ENCODE assay signal across 1 cellular context in the genomic region with DNA sequence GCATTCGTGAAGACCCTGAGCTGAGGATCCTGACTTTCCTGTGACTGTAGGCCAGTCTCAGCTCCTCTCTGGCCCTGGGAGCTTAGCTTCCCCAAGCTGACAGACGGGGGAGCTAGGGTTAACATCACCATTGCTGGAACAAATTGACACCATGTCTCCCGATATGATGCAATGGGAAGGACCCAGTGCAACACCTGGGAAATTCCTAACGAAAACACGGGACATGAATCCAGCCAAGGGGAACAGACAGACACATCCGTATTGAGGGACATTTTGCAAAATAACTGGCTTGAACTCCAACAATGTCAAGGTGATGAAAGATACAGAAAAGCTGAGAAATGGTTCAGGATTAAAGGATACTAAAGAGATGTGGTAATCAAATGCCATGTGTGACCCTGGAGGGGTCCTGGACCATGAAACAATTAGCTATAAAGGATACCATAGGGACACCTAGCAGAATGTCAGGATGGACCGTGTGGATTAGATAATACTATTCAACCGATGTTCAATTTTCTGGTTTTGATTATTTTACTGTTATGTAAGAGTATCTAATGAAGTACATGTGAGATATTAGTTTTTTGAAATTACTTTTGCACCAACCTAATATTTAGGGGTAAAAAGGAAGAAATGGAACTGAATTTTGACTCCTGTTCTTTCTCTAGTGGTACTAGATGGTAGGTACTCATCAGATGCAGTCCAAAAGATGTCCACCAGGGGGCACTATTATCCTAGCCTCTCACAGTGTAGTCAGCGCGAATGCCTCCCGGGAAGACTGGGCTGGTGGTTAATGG.
TF ChIP-seq lines count a peak whose summit lies in the region.

No MANE protein-coding gene starts in this region.

TF ChIP-seq in HepG2, 621 proteins besides CTCF, POLR2A, EP300 and RAD21 (continued from another document):
- TF ChIP-seq, protein P1, sequence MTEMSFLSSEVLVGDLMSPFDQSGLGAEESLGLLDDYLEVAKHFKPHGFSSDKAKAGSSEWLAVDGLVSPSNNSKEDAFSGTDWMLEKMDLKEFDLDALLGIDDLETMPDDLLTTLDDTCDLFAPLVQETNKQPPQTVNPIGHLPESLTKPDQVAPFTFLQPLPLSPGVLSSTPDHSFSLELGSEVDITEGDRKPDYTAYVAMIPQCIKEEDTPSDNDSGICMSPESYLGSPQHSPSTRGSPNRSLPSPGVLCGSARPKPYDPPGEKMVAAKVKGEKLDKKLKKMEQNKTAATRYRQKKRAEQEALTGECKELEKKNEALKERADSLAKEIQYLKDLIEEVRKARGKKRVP (CRISPR knock-in tag; IDR thresholded peaks at IDR 0.05): peak in 1 of 2 experiments; percentile 97; a peak in 2 of 4 replicates
- no peak for TF ChIP-seq KAT7 (CRISPR knock-in tag; IDR thresholded peaks at IDR 0.05; ENCODE audit: borderline replicate concordance)
- peak; percentile 26 for TF ChIP-seq XRCC5 (optimal IDR thresholded peaks at IDR 0.05; ENCODE audit: low read length)
- peak; percentile 20; the same call in 1 of the 2 replicates for TF ChIP-seq ATF2 (CRISPR knock-in tag; IDR thresholded peaks at IDR 0.05)
- TF ChIP-seq ZNF570 (CRISPR knock-in tag; IDR thresholded peaks at IDR 0.05; ENCODE audit: borderline replicate concordance): no peak
- TF ChIP-seq STAG1 (CRISPR knock-in tag; IDR thresholded peaks at IDR 0.05): peak; percentile 86
- peak in 1 of 2 experiments; percentile 2; a peak in 1 of 4 replicates for TF ChIP-seq KLF16 (CRISPR knock-in tag; IDR thresholded peaks at IDR 0.05)
- 0 out of 2 replicates have a peak, but pooled peaks have one; percentile 15 for TF ChIP-seq ARID3A (IDR thresholded peaks at IDR 0.05; ENCODE audit: low read depth, low read length)
- TF ChIP-seq ZNF652 (CRISPR knock-in tag; IDR thresholded peaks at IDR 0.05; ENCODE audit: borderline replicate concordance, low read depth): peak; percentile 79
- no peak for TF ChIP-seq NONO (IDR thresholded peaks at IDR 0.05)
- TF ChIP-seq NONO (CRISPR knock-in tag; conservative IDR thresholded peaks at IDR 0.05): 0 out of 2 replicates have a peak, but pooled peaks have one; percentile 20
- TF ChIP-seq CBX1 (IDR thresholded peaks at IDR 0.05; ENCODE audit: low read depth): no peak
- TF ChIP-seq PAF1 (CRISPR knock-in tag; IDR thresholded peaks at IDR 0.05): no peak
- TF ChIP-seq PRDM15 (CRISPR knock-in tag; IDR thresholded peaks at IDR 0.05): peak; percentile 87
- TF ChIP-seq ZNF253 (CRISPR knock-in tag; IDR thresholded peaks at IDR 0.05; ENCODE audit: borderline replicate concordance): no peak
- no peak for TF ChIP-seq TSC22D2 (CRISPR knock-in tag; IDR thresholded peaks at IDR 0.05; ENCODE audit: borderline replicate concordance)
- no peak for TF ChIP-seq ZNF12 (CRISPR knock-in tag; IDR thresholded peaks at IDR 0.05)
- peak; percentile 84 for TF ChIP-seq SMC3 (IDR thresholded peaks at IDR 0.05; ENCODE audit: low read length)
- TF ChIP-seq ZSCAN31 (CRISPR knock-in tag; IDR thresholded peaks at IDR 0.05; ENCODE audit: low read depth): no peak
- no peak for TF ChIP-seq DBP (CRISPR knock-in tag; IDR thresholded peaks at IDR 0.05; ENCODE audit: not compliant biosample characterization)
- TF ChIP-seq, protein P2, sequence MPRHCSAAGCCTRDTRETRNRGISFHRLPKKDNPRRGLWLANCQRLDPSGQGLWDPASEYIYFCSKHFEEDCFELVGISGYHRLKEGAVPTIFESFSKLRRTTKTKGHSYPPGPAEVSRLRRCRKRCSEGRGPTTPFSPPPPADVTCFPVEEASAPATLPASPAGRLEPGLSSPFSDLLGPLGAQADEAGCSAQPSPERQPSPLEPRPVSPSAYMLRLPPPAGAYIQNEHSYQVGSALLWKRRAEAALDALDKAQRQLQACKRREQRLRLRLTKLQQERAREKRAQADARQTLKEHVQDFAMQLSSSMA (CRISPR knock-in tag; IDR thresholded peaks at IDR 0.05): no peak
- no peak for TF ChIP-seq SOX6 (IDR thresholded peaks at IDR 0.05)
- peak; percentile 26; the same call in 1 of the 2 replicates for TF ChIP-seq SOX6 (CRISPR knock-in tag; IDR thresholded peaks at IDR 0.05)
- peak; percentile 65; the same call in 1 of the 2 replicates for TF ChIP-seq SSRP1 (CRISPR knock-in tag; IDR thresholded peaks at IDR 0.05)
- TF ChIP-seq ZNF629 (CRISPR knock-in tag; conservative IDR thresholded peaks at IDR 0.05): no peak
- TF ChIP-seq ZNF20 (CRISPR knock-in tag; IDR thresholded peaks at IDR 0.05): no peak
- TF ChIP-seq ZNF383 (CRISPR knock-in tag; IDR thresholded peaks at IDR 0.05; ENCODE audit: borderline replicate concordance): no peak
- no peak for TF ChIP-seq ZNF446 (CRISPR knock-in tag; IDR thresholded peaks at IDR 0.05)
- TF ChIP-seq TAF1 (CRISPR knock-in tag; IDR thresholded peaks at IDR 0.05): no peak
- TF ChIP-seq, protein P3, sequence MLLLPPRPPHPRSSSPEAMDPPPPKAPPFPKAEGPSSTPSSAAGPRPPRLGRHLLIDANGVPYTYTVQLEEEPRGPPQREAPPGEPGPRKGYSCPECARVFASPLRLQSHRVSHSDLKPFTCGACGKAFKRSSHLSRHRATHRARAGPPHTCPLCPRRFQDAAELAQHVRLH (CRISPR knock-in tag; IDR thresholded peaks at IDR 0.05; ENCODE audit: borderline replicate concordance, low read depth): no peak
- 0 out of 2 replicates have a peak, but pooled peaks have one; percentile 3 for TF ChIP-seq CREB1 (IDR thresholded peaks at IDR 0.05)
- TF ChIP-seq CREB1 (CRISPR knock-in tag; IDR thresholded peaks at IDR 0.05): no peak
- TF ChIP-seq ZNF780A (CRISPR knock-in tag; IDR thresholded peaks at IDR 0.05): 0 out of 2 replicates have a peak, but pooled peaks have one; percentile 25
- peak; percentile 31; the same call in 1 of the 2 replicates for TF ChIP-seq MED1 (CRISPR knock-in tag; IDR thresholded peaks at IDR 0.05)
- TF ChIP-seq, protein P4, sequence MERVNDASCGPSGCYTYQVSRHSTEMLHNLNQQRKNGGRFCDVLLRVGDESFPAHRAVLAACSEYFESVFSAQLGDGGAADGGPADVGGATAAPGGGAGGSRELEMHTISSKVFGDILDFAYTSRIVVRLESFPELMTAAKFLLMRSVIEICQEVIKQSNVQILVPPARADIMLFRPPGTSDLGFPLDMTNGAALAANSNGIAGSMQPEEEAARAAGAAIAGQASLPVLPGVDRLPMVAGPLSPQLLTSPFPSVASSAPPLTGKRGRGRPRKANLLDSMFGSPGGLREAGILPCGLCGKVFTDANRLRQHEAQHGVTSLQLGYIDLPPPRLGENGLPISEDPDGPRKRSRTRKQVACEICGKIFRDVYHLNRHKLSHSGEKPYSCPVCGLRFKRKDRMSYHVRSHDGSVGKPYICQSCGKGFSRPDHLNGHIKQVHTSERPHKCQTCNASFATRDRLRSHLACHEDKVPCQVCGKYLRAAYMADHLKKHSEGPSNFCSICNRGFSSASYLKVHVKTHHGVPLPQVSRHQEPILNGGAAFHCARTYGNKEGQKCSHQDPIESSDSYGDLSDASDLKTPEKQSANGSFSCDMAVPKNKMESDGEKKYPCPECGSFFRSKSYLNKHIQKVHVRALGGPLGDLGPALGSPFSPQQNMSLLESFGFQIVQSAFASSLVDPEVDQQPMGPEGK (CRISPR knock-in tag; IDR thresholded peaks at IDR 0.05): 0 out of 2 replicates have a peak, but pooled peaks have one; percentile 17
- TF ChIP-seq REPIN1 (CRISPR knock-in tag; IDR thresholded peaks at IDR 0.05; ENCODE audit: borderline replicate concordance, low read depth): 0 out of 2 replicates have a peak, but pooled peaks have one; percentile 35
- peak; percentile 94 for TF ChIP-seq CEBPG (CRISPR knock-in tag; IDR thresholded peaks at IDR 0.05)
